ENCODE assay signal across 22 cellular contexts in the genomic region with DNA sequence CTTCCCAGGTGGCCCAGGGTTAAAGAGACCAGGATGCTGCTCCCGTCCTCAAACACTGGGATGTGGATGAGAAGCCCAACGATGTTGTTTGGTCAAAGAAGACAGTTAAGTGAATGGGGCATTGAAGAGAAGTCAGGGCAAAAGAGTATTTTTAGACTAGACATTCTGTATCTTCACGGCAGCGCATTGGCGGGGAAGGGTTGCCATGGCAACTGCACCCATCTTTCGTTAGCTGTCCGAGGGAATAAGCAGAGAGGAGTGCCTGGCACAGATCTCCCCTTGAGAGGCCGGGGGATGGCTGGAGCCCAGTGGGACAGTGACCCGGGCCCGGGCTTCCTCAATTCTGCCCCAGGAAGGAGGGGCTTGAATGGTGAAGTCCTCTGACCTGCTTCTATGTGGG. TPM values are rescaled to one million over a fixed set of nuclear protein-coding genes. Genes with fewer than 3 reads are reported as not detected.
DNase-seq lines count a peak whose midpoint lies in the region; ATAC-seq, FAIRE-seq and TF ChIP-seq lines count a peak whose summit lies in the region.
"Had no signal": no experiment of that assay in that cellular context is flagged by ENCODE, and none has a peak within 500 bp of the region (broad histone marks: within the 10 kb centered on the region; RNA-seq: fewer than 3 reads in every experiment).

No MANE protein-coding gene starts in this region.

- H3K4me2 ChIP-seq in HepG2 (ENCODE audit: low read depth, low read length) = no peak overlapping the region
- H3K4me2 ChIP-seq: GM23338, PC-9 had no signal

- ATAC-seq in HepG2 = no peak
- ATAC-seq in right lobe of liver = no peak
- ATAC-seq in HG02642 (IDR thresholded peaks at IDR 0.05; ENCODE audit: poor library complexity, unreplicated experiment) = no peak
- ATAC-seq: GM23338 had no signal

- 88% methylated on average over 9 of the region's 10 CpGs for WGBS in HepG2 (ENCODE audit: low lambda C conversion rate)
- 70% methylated on average over 6 of the region's 10 CpGs for WGBS in right lobe of liver (ENCODE audit: insufficient coverage, low coverage, low lambda C conversion rate, missing lambda C conversion rate)

- POLR2A ChIA-PET in HepG2 (lab: Yijun Ruan, JAX) = interaction anchor here (3.0 to 3.9 kb wide), 2 partner anchors 95 to 128 kb away, joined by 18 to 51 read pairs; no protein-coding TSS in a partner anchor

- H3K36me3 ChIP-seq in HepG2 (replicated peaks in 1 of 2; ENCODE audit: control insufficient read depth in 1 of 2, insufficient read depth in 2 of 2, low read length in 2 of 2) = no peaks in the 10 kb centered on the region
- no peaks in the 10 kb centered on the region for H3K36me3 ChIP-seq in right lobe of liver
- H3K36me3 ChIP-seq: MG63 had no signal

- H3K4me3 ChIP-seq in HepG2 (replicated peaks in 1 of 3; ENCODE audit: insufficient read depth in 1 of 3, low read depth in 2 of 3, low read length in 3 of 3) (no peak overlapping the region), right lobe of liver (no peak overlapping the region)
- H3K4me3 ChIP-seq: GM23338, MG63, PC-9 had no signal

- no peaks in the 10 kb centered on the region for H3K9me3 ChIP-seq in HepG2 (ENCODE audit: low read length)
- H3K9me3 ChIP-seq in right lobe of liver = no peaks in the 10 kb centered on the region
- H3K9me3 ChIP-seq: MG63 had no signal

- in situ Hi-C loops in HepG2 (cut with HindIII; ENCODE audit: extremely low pct_ligation_motif_present, low pct_unique_long_range_greater_than_20kb) = no loop called here

- H3K9ac ChIP-seq in HepG2 (ENCODE audit: insufficient read depth, low read depth, low read length) = no peak overlapping the region

- H4K20me1 ChIP-seq in HepG2 (ENCODE audit: insufficient read depth, low read length) = no peaks in the 10 kb centered on the region

- H3K4me1 ChIP-seq in HepG2 (ENCODE audit: insufficient read depth, low read length) = peaks cover 90% of the 10 kb centered on the region
- H3K4me1 ChIP-seq in right lobe of liver = peaks cover 0 to 10% (median 2%) of the 10 kb centered on the region in 4 donors

- H2AFZ ChIP-seq in HepG2 (ENCODE audit: low read length) = no peak overlapping the region
- H2AFZ ChIP-seq: GM23338, PC-9 had no signal

- no peak for DNase-seq in HepG2 (ENCODE audit: low spot score)
- DNase-seq in right lobe of liver = no peak
- DNase-seq in cerebellum (ENCODE audit: low spot score) = peak; percentile 41
- DNase-seq in midbrain (lab: John Stamatoyannopoulos, UW) = peak; percentile 23
- peak; percentile 63 for DNase-seq in superior temporal gyrus (ENCODE audit: extremely low spot score)
- no peak for DNase-seq in central memory CD4-positive, alpha-beta T cell
- DNase-seq in activated CD8-positive, alpha-beta memory T cell treated with anti-CD3 and anti-CD28 coated beads, Interleukin-2, amount 50 U/mL, for 48 hours = no peak
- DNase-seq: CD8-positive, alpha-beta memory T cell; DMS79 treated with DMSO at 0.1 percent for 48 hours; HCEC 1CT; Kasumi-1; MG63; NCI-H1048; NCI-H146; NCI-H2081; NCI-H510A treated with DMSO at 0.1 percent for 48 hours; PC-9 had no signal

- FAIRE-seq in HepG2 (lab: Jason Lieb, UNC) = no peak
- FAIRE-seq: HTR-8/SVneo had no signal

- CTCF ChIA-PET in HepG2 (lab: Yijun Ruan, JAX; ENCODE audit: low intra/inter-chr PET ratio, low total read pairs) = no interaction called here

- TF ChIP-seq RAD21 in HepG2 (CRISPR knock-in tag; IDR thresholded peaks at IDR 0.05) = no peak

- TF ChIP-seq CTCF in HepG2 (CRISPR knock-in tag; IDR thresholded peaks at IDR 0.05) (no peak), right lobe of liver (IDR thresholded peaks at IDR 0.05) (no peak)

- H3K27ac ChIP-seq in HepG2 (ENCODE audit: extremely low read length, insufficient read depth, low read length) (no peak overlapping the region), right lobe of liver (no peak overlapping the region)
- H3K27ac ChIP-seq: PC-9, RWPE1 had no signal

- H3K27me3 ChIP-seq in HepG2 (ENCODE audit: control insufficient read depth in 1 of 2, insufficient read depth in 2 of 2, low read length in 2 of 2) (no peaks in the 10 kb centered on the region), right lobe of liver (no peaks in the 10 kb centered on the region)
- H3K27me3 ChIP-seq: MG63 had no signal

- TF ChIP-seq POLR2A in HepG2 (IDR thresholded peaks at IDR 0.05; ENCODE audit: insufficient read depth in 1 of 2, low read depth in 2 of 2, low read length in 2 of 2) (no peak), right lobe of liver (IDR thresholded peaks at IDR 0.05) (no peak)

- no peaks in the 10 kb centered on the region for H3K79me2 ChIP-seq in HepG2 (ENCODE audit: insufficient read depth, low read length)

- BruUV-seq in HepG2 (replicated peaks; lab: Mats Ljungman, UMichigan) = no TSS peak

- TF ChIP-seq EP300 in HepG2 (IDR thresholded peaks at IDR 0.05; ENCODE audit: low read depth in 2 of 2, low read length in 2 of 2) = no peak
- TF ChIP-seq EP300 in HepG2 (CRISPR knock-in tag; IDR thresholded peaks at IDR 0.05; ENCODE audit: borderline replicate concordance) = no peak

- intact Hi-C loops in HepG2 (cut with micrococcal nuclease; ENCODE audit: unreplicated experiment) (no loop called here), right lobe of liver (cut with DNase I) (no loop called here)

TF ChIP-seq in HepG2, 621 proteins besides CTCF, POLR2A, EP300 and RAD21 (continues in another document):
- TF ChIP-seq, protein P1, sequence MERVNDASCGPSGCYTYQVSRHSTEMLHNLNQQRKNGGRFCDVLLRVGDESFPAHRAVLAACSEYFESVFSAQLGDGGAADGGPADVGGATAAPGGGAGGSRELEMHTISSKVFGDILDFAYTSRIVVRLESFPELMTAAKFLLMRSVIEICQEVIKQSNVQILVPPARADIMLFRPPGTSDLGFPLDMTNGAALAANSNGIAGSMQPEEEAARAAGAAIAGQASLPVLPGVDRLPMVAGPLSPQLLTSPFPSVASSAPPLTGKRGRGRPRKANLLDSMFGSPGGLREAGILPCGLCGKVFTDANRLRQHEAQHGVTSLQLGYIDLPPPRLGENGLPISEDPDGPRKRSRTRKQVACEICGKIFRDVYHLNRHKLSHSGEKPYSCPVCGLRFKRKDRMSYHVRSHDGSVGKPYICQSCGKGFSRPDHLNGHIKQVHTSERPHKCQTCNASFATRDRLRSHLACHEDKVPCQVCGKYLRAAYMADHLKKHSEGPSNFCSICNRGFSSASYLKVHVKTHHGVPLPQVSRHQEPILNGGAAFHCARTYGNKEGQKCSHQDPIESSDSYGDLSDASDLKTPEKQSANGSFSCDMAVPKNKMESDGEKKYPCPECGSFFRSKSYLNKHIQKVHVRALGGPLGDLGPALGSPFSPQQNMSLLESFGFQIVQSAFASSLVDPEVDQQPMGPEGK (CRISPR knock-in tag; IDR thresholded peaks at IDR 0.05) = no peak
- no peak for TF ChIP-seq ARID5B (CRISPR knock-in tag; IDR thresholded peaks at IDR 0.05)

RNA-seq across cellular contexts. Expression of gene GPR31, which starts 56.4 kb away (rescaled TPM):
- total RNA-seq in HepG2 (2016; rRNA removed; fragmentation: Illumina TruSeq; extraction: Trizol) = not detected in 2 replicates
- not detected in 2 replicates for total RNA-seq in HepG2 (2016; cell fraction: cytosol; rRNA removed; fragmentation: Illumina TruSeq; extraction: Trizol; ENCODE audit: low read depth)
- not detected in 2 replicates for total RNA-seq in HepG2 (2016; cell fraction: insoluble cytoplasmic fraction; rRNA removed; fragmentation: Illumina TruSeq; extraction: Trizol)
- total RNA-seq in HepG2 (2016; cell fraction: membrane; rRNA removed; fragmentation: Illumina TruSeq; extraction: Trizol) = not detected in 2 replicates
- total RNA-seq in HepG2 (2016; cell fraction: nucleus; rRNA removed; fragmentation: Illumina TruSeq; extraction: Trizol) = not detected in 2 replicates
- not detected in 2 replicates for polyA plus RNA-seq in HepG2 (2011; rRNA removed)
- not detected in 2 replicates for polyA plus RNA-seq in HepG2 (2011; cell fraction: cytosol; rRNA removed)
- not detected in 2 replicates for polyA plus RNA-seq in HepG2 (2011; cell fraction: nucleus; rRNA removed)
- polyA plus RNA-seq in HepG2 (2012) = not detected in 2 replicates
- not detected in 2 replicates for polyA plus RNA-seq in HepG2 (2016; cell fraction: cytosol; fragmentation: Illumina TruSeq; extraction: Trizol; ENCODE audit: low read depth)
- not detected in 2 replicates for polyA plus RNA-seq in HepG2 (2016; cell fraction: insoluble cytoplasmic fraction; fragmentation: Illumina TruSeq; extraction: Trizol; ENCODE audit: low read depth)
- polyA plus RNA-seq in HepG2 (2016; cell fraction: membrane; fragmentation: Illumina TruSeq; extraction: Trizol; ENCODE audit: low read depth) = not detected in 2 replicates
- polyA plus RNA-seq in HepG2 (2016; cell fraction: nucleus; fragmentation: Illumina TruSeq; extraction: Trizol; ENCODE audit: insufficient read depth, low read depth) = not detected in 2 replicates
- not detected in 2 replicates for polyA minus RNA-seq in HepG2 (2011; rRNA and poly(A)+ RNA removed; ENCODE audit: low replicate concordance)
- polyA minus RNA-seq in HepG2 (2011; cell fraction: cytosol; rRNA and poly(A)+ RNA removed) = not detected in 2 replicates
- not detected in 2 replicates for polyA minus RNA-seq in HepG2 (2011; cell fraction: nucleus; rRNA and poly(A)+ RNA removed)
- not detected for total RNA-seq in right lobe of liver
- not detected for total RNA-seq in cerebellum
- total RNA-seq: CD8-positive, alpha-beta memory T cell; GM23338; PC-9 had no signal
- polyA plus RNA-seq: CD8-positive, alpha-beta memory T cell; GM23338; IgD-negative memory B cell had no signal

Comparison
In these comparisons a context has a peak if more than half of its experiments do, and no peak if none do; other contexts are left out.
1. DNase-seq: peak in cerebellum (single experiment), midbrain (single experiment) and superior temporal gyrus (single experiment); none in HepG2 (single experiment), right lobe of liver (0 of 3), central memory CD4-positive, alpha-beta T cell (single experiment) and activated CD8-positive, alpha-beta memory T cell treated with anti-CD3 and anti-CD28 coated beads, Interleukin-2, amount 50 U/mL, for 48 hours (single experiment).